7 cellular contexts compared by ENCODE assay signal in the genomic region with DNA sequence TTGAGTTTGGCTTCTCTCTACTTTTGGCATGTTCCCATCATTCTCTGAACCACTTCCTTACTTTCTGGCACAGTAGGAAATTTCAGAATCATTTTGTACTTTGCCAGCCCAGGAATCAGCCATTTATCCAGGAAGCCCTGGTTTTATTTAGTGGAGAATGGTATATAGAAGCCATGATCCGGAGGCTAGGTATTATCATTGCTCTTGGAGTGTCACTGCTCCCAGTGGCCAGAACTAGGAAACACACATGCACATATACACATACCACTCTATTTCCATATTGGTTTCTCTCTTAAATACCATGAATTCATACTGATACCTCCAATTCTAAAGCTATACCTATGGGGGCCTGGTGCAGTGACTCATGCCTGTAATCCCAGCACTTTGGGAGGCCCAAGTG. TPM values are rescaled to one million over a fixed set of nuclear protein-coding genes. Genes with fewer than 3 reads are reported as not detected.
A peak's percentile ranks its signal among the peaks of the same experiment; 100 is the strongest.
DNase-seq lines count a peak whose midpoint lies in the region; ATAC-seq and TF ChIP-seq lines count a peak whose summit lies in the region.

No MANE protein-coding gene starts in this region.

- H3K36me3 Mint-ChIP-seq in GM23338 (ENCODE audit: low read depth) (no peaks in the 10 kb centered on the region), Calu3 (ENCODE audit: insufficient read depth, unreplicated experiment) (no peaks in the 10 kb centered on the region)

- CTCF ChIA-PET in Calu3 (lab: Charles Lee), result no interaction called here

- intact Hi-C loops in Calu3 (cut with micrococcal nuclease; ENCODE audit: unreplicated experiment), result no loop called here

- no peaks in the 10 kb centered on the region for H3K9me3 ChIP-seq in OCI-LY3 (ENCODE audit: insufficient read depth, low read length)

- H3K4me3 Mint-ChIP-seq in GM23338, result no peak overlapping the region
- H3K4me3 Mint-ChIP-seq in Calu3 (ENCODE audit: low read depth, unreplicated experiment), result no peak overlapping the region

- no peaks in the 10 kb centered on the region for H3K4me1 ChIP-seq in GM23338 (ENCODE audit: insufficient read depth)
- peaks cover 39% of the 10 kb centered on the region for H3K4me1 ChIP-seq in OCI-LY3 (ENCODE audit: low read length)
- H3K4me1 ChIP-seq in foreskin keratinocyte, result peaks cover 7% of the 10 kb centered on the region

- H3K79me2 ChIP-seq in GM23338 (replicated peaks; ENCODE audit: insufficient read depth) (no peaks in the 10 kb centered on the region), OCI-LY3 (ENCODE audit: low read length) (no peaks in the 10 kb centered on the region)

- no peaks in the 10 kb centered on the region for H3K36me3 ChIP-seq in GM23338 (ENCODE audit: insufficient read depth)
- H3K36me3 ChIP-seq in OCI-LY3 (replicated peaks; ENCODE audit: low read depth, low read length), result no peaks in the 10 kb centered on the region

- H3K9ac ChIP-seq in OCI-LY3 (ENCODE audit: low read length), result no peak overlapping the region

- H4K20me1 ChIP-seq in GM23338 (replicated peaks; ENCODE audit: insufficient read depth) (peaks cover 3% of the 10 kb centered on the region; the same call in 1 of the 2 replicates), OCI-LY3 (ENCODE audit: insufficient read depth, low read length) (no peaks in the 10 kb centered on the region)

- H2AFZ ChIP-seq in GM23338, result no peak overlapping the region
- H2AFZ ChIP-seq in OCI-LY3 (ENCODE audit: low read depth, low read length), result no peak overlapping the region

- DNase-seq in GM23338 (ENCODE audit: low spot score) (peak; percentile 40), foreskin keratinocyte (peak in 1 of 2 donors; percentile 11), NCI-H2081 (lab: John Stamatoyannopoulos, UW) (no peak), Calu3 (no peak)
- no peak for DNase-seq in activated naive CD4-positive, alpha-beta T cell treated with Interleukin-2 at 50 U/mL for 16 hours

- H3K9me3 Mint-ChIP-seq in GM23338 (no peaks in the 10 kb centered on the region), Calu3 (ENCODE audit: low read depth, unreplicated experiment) (no peaks in the 10 kb centered on the region)

- no peak overlapping the region for H3K4me3 ChIP-seq in GM12875 (ENCODE audit: low read depth, low read length)
- H3K4me3 ChIP-seq in GM23338, result no peak overlapping the region
- H3K4me3 ChIP-seq in OCI-LY3 (ENCODE audit: low read length), result no peak overlapping the region

- no peaks in the 10 kb centered on the region for H3K9me2 ChIP-seq in GM23338 (ENCODE audit: insufficient read depth)

- TF ChIP-seq CTCF in GM12875 (IDR thresholded peaks at IDR 0.05; ENCODE audit: borderline replicate concordance, insufficient read depth, low read depth, low read length) (peak; percentile 56), GM23338 (conservative IDR thresholded peaks at IDR 0.05; ENCODE audit: low read depth in 2 of 2) (peak; percentile 32 to 44), OCI-LY3 (IDR thresholded peaks at IDR 0.05; ENCODE audit: low read depth, low read length) (peak; percentile 22), foreskin keratinocyte (conservative IDR thresholded peaks at IDR 0.05) (peak; percentile 58), Calu3 (IDR thresholded peaks at IDR 0.05; ENCODE audit: unreplicated experiment) (no peak)

- H3K27me3 Mint-ChIP-seq in GM23338 (ENCODE audit: insufficient read depth, low read depth, poor library complexity) (peaks cover 5% of the 10 kb centered on the region), Calu3 (ENCODE audit: unreplicated experiment) (no peaks in the 10 kb centered on the region)

- no peak overlapping the region for H3K27ac Mint-ChIP-seq in GM23338
- H3K27ac Mint-ChIP-seq in Calu3 (ENCODE audit: unreplicated experiment), result no peak overlapping the region

- no peak overlapping the region for H3K27ac ChIP-seq in GM23338 (ENCODE audit: low read depth)
- H3K27ac ChIP-seq in OCI-LY3 (ENCODE audit: low read length), result no peak overlapping the region
- no peak overlapping the region for H3K27ac ChIP-seq in foreskin keratinocyte

- no peaks in the 10 kb centered on the region for H3F3A ChIP-seq in GM23338 (replicated peaks; ENCODE audit: low read depth)

- ATAC-seq in GM23338 (peak; percentile 79), foreskin keratinocyte (peak; percentile 72)

- H3K27me3 ChIP-seq in GM23338 (ENCODE audit: insufficient read depth) (no peaks in the 10 kb centered on the region), OCI-LY3 (ENCODE audit: low read depth, low read length) (no peaks in the 10 kb centered on the region), foreskin keratinocyte (no peaks in the 10 kb centered on the region)

- no peak overlapping the region for H3K4me2 ChIP-seq in GM23338
- H3K4me2 ChIP-seq in OCI-LY3 (ENCODE audit: low read length), result no peak overlapping the region

- H3K4me1 Mint-ChIP-seq in GM23338, result peaks cover 4% of the 10 kb centered on the region; the same call in 1 of the 3 replicates
- H3K4me1 Mint-ChIP-seq in Calu3 (ENCODE audit: low read depth, unreplicated experiment), result no peaks in the 10 kb centered on the region

- BruUV-seq in Calu3 (replicated peaks; lab: Mats Ljungman, UMichigan), result no TSS peak

TF ChIP-seq in GM23338, 12 proteins besides CTCF, POLR2A, EP300 and RAD21:
- TF ChIP-seq EZH2phosphoT487 (IDR thresholded peaks at IDR 0.05; ENCODE audit: unreplicated experiment) (no peak), EZH2 (IDR thresholded peaks at IDR 0.05; ENCODE audit: low read depth, unreplicated experiment) (no peak), STAT1 (IDR thresholded peaks at IDR 0.05; ENCODE audit: unreplicated experiment) (no peak), POLR2AphosphoS5 (IDR thresholded peaks at IDR 0.05; ENCODE audit: low read depth) (no peak)
- TF ChIP-seq, protein P1, sequence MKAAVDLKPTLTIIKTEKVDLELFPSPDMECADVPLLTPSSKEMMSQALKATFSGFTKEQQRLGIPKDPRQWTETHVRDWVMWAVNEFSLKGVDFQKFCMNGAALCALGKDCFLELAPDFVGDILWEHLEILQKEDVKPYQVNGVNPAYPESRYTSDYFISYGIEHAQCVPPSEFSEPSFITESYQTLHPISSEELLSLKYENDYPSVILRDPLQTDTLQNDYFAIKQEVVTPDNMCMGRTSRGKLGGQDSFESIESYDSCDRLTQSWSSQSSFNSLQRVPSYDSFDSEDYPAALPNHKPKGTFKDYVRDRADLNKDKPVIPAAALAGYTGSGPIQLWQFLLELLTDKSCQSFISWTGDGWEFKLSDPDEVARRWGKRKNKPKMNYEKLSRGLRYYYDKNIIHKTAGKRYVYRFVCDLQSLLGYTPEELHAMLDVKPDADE (IDR thresholded peaks at IDR 0.05), result no peak

RNA-seq across cellular contexts. Expression of a gene that starts 36.3 kb away (rescaled TPM):
- total RNA-seq in GM23338 (2014; rRNA removed; shearing (Covaris generic)), result 5.6 and 6.6 TPM in 2 replicates
- polyA plus RNA-seq in GM23338 (2016; fragmentation: Nextera tagmentation; extraction: Ambion mirVana) (2.8 and 3.3 TPM in 2 replicates), foreskin keratinocyte (4.2 and 4.6 TPM in 2 replicates)
- total RNA-seq in foreskin keratinocyte (4.4 and 4.8 TPM in 2 replicates), Calu3 (2022) (6.7 and 7.0 TPM in 2 replicates)

RNA-seq across cellular contexts. Expression of a gene that starts 37.5 kb away (rescaled TPM):
- total RNA-seq in GM23338 (2014; rRNA removed; shearing (Covaris generic)), result 96.9 and 101 TPM in 2 replicates
- 39.4 and 41.2 TPM in 2 replicates for polyA plus RNA-seq in GM23338 (2016; fragmentation: Nextera tagmentation; extraction: Ambion mirVana)
- 132 and 133 TPM in 2 replicates for total RNA-seq in foreskin keratinocyte
- polyA plus RNA-seq in foreskin keratinocyte, result 114 and 119 TPM in 2 replicates
- total RNA-seq in Calu3 (2022), result 43.7 and 48.2 TPM in 2 replicates
